Comparison of ENCODE assay signal across 22 cellular contexts in the genomic region with DNA sequence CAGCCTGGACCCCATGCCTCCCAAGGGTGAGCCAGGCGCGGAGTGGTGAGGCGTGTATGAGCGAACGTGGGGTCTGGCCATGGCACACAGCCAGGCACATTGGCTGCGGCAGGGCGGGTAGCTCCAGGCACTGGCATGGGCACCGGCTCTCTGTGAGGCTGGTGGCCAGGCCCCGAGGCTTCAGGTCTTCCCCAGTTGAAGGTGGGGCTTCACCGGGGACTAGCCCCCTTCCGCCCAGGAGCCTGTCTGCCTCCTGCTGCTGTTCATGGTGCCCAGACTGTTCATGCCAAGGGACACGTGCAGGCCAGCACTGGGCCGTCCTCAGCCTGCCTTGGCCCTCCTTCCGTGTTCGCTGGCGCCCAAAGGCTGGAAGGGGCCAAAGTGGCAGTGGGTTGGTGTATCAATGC.
"Had no signal": no experiment of that assay in that cellular context is flagged by ENCODE, and none has a peak within 500 bp of the region (broad histone marks: within the 10 kb centered on the region; RNA-seq: fewer than 3 reads in every experiment).

No MANE protein-coding gene starts in this region.

- H3K4me1 ChIP-seq: SJCRH30 had no signal

- H3K27me3 Mint-ChIP-seq: IgD-negative memory B cell had no signal

- FAIRE-seq: K562, RCC 7860 had no signal

- H3K9me3 ChIP-seq: SJCRH30 had no signal

- H3K27ac ChIP-seq: KMS-11, SJCRH30 had no signal

- H3K4me2 ChIP-seq: KMS-11 had no signal

- H3K9me3 Mint-ChIP-seq: IgD-negative memory B cell had no signal

- H3K27me3 ChIP-seq: SJCRH30 had no signal

- H3K4me3 Mint-ChIP-seq: IgD-negative memory B cell had no signal

- ATAC-seq: K562, SK-N-SH treated with all-trans-retinoic acid at 6 μM for 48 hours had no signal

- DNase-seq: Kasumi-1, MM.1S, NCI-H1092 treated with DMSO at 0.1 percent for 48 hours, NCI-H1436, NCI-H187, NCI-H2029, NCI-H2081 treated with DMSO at 0.1 percent for 48 hours, NCI-H2171, NCI-H226, NCI-H446, NCI-H510A, NCI-H524 treated with DMSO at 0.1 percent for 48 hours, NCI-H69, NCI-H774, RPMI8226, SHP77 treated with DMSO at 0.1 percent for 48 hours, SJCRH30 had no signal

- H3K4me3 ChIP-seq: K562, SJCRH30 had no signal

- H3K9ac ChIP-seq: KMS-11 had no signal

- H3K27ac Mint-ChIP-seq: IgD-negative memory B cell had no signal
